Comparison of ENCODE assay signal across 1 cellular context in the genomic region with DNA sequence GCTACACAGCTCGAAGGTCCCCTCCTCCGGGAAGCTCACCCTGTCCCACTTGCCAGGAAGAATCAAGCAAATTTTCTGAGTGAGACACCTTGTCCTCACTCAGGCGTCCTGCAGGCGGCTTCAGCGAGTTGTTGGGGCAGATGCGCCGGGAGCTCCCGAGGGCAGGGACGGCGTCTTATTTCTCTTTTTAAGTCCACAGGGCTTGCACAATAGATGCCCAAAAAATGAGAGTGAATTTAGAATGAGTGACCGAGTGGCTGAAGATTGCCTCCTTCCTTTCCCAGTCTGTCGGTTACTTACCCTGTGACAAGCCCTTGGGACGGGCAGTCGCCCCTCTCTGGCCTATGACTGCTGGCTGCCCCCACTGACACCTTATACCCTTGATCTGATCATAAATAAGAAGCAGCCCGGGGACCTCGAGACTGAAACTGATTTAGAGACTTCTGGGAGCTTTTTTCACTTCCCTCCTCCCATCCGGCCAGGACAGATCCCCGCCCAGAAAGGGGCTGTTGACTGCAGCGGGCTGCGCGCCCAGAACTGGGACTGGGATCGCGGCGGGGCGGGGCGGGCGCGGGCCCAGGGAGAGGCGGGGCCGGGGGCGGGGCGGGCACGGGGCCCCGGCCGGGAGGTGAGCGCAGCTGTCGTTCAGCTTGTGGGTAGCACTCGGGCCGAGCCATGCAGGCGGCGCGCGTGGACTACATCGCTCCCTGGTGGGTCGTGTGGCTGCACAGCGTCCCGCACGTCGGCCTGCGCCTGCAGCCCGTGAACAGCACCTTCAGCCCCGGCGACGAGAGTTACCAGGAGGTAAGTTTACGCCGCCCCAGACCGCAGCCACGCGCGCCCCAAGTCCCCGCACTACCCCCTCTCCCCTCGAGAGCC.
TF ChIP-seq lines count a peak whose summit lies in the region.

TTYH2 (plus strand) TSS at position 659 of the 879 bp plus-strand sequence; CDS start at position 676, 17 bp downstream.

TF ChIP-seq in liver, 16 proteins besides CTCF, POLR2A, EP300 and RAD21 (continued from another document):
- TF ChIP-seq ATF3 (IDR thresholded peaks at IDR 0.05) (no peak), EGR1 (IDR thresholded peaks at IDR 0.05; ENCODE audit: low read depth in 2 of 2) (peak in 1 of 2 donors; percentile 9)
